Comparison of ENCODE assay signal across 19 cellular contexts in genomic region chr5:96569332-96569731, GRCh38.
"Had no signal": no experiment of that assay in that cellular context is flagged by ENCODE, and none has a peak within 500 bp of the region (broad histone marks: within the 10 kb centered on the region; RNA-seq: fewer than 3 reads in every experiment).

No MANE protein-coding gene starts in this region.

- FAIRE-seq: bronchial epithelial cell had no signal

- H3K27ac ChIP-seq: esophagus muscularis mucosa, foreskin keratinocyte, heart left ventricle, ovary, suprapubic skin, tibial nerve had no signal

- H3K36me3 ChIP-seq: esophagus muscularis mucosa, heart left ventricle, ovary, suprapubic skin, tibial nerve had no signal

- H3K9me3 ChIP-seq: esophagus muscularis mucosa, heart left ventricle, ovary, suprapubic skin, tibial nerve had no signal

- H3K4me3 ChIP-seq: esophagus muscularis mucosa, heart left ventricle, ovary, suprapubic skin, tibial nerve had no signal

- ATAC-seq: activated CD8-positive, alpha-beta T cell treated with anti-CD3 and anti-CD28 coated beads for 36 hours; activated naive CD4-positive, alpha-beta T cell treated with anti-CD3 and anti-CD28 coated beads, Interleukin-2, amount 50 U/mL, for 72 hours; activated T-cell treated with anti-CD3 and anti-CD28 coated beads, Interleukin-2, amount 50 U/mL, for 72 hours; foreskin keratinocyte; heart left ventricle; natural killer cell; stimulated activated naive B cell treated with anti-CD40 and anti-IgM and Interleukin-4, amounts not matched to agents 10 μg/mL and 1 μg/mL and 100 μg/mL, for 72 hours had no signal

- H3K27me3 ChIP-seq: esophagus muscularis mucosa, foreskin keratinocyte, heart left ventricle, ovary, suprapubic skin, tibial nerve had no signal

- DNase-seq: activated B cell treated with CpG ODN at 0.5 μM for 24 hours; activated CD4-positive, alpha-beta T cell treated with anti-CD3 and anti-CD28 coated beads, Interleukin-2, amount 50 U/mL, for 1 hour; activated CD8-positive, alpha-beta T cell treated with anti-CD3 and anti-CD28 coated beads for 36 hours; activated naive CD4-positive, alpha-beta T cell; activated T-cell treated with anti-CD3 and anti-CD28 coated beads, Interleukin-2, amount 50 U/mL, for 72 hours; endodermal cell; heart left ventricle; midbrain; natural killer cell; ovary; stimulated activated CD4-positive, alpha-beta T cell treated with anti-CD3 and anti-CD28 coated beads, Interleukin-15, amount 100 ng/mL, for 24 hours; stimulated activated CD4-positive, alpha-beta T cell treated with anti-CD3 and anti-CD28 coated beads, Interleukin-2, amount 100 ng/mL, for 24 hours; stimulated activated naive B cell treated with anti-CD40 and anti-IgM and Interleukin-4, amounts not matched to agents 10 μg/mL and 1 μg/mL and 100 μg/mL, for 72 hours had no signal

- H3K4me1 ChIP-seq: tibial nerve had no signal
